In genomic region chr16:81624718-81625543, GRCh38 we compare ENCODE assay signal across 1 cellular context.
TF ChIP-seq lines count a peak whose summit lies in the region.

No MANE protein-coding gene starts in this region.

TF ChIP-seq in HepG2, 621 proteins besides CTCF, POLR2A, EP300 and RAD21 (continued from another document and continues in another):
- peak; percentile 92 for TF ChIP-seq ARID5B (CRISPR knock-in tag; IDR thresholded peaks at IDR 0.05)
- TF ChIP-seq, protein P1, sequence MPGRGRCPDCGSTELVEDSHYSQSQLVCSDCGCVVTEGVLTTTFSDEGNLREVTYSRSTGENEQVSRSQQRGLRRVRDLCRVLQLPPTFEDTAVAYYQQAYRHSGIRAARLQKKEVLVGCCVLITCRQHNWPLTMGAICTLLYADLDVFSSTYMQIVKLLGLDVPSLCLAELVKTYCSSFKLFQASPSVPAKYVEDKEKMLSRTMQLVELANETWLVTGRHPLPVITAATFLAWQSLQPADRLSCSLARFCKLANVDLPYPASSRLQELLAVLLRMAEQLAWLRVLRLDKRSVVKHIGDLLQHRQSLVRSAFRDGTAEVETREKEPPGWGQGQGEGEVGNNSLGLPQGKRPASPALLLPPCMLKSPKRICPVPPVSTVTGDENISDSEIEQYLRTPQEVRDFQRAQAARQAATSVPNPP (CRISPR knock-in tag; IDR thresholded peaks at IDR 0.05) = no peak
- TF ChIP-seq ZNF891 (CRISPR knock-in tag; IDR thresholded peaks at IDR 0.05) = 0 out of 2 replicates have a peak, but pooled peaks have one; percentile 67
- no peak for TF ChIP-seq HOXA5 (CRISPR knock-in tag; IDR thresholded peaks at IDR 0.05)
- peak; percentile 67; the same call in 1 of the 2 replicates for TF ChIP-seq THRA (CRISPR knock-in tag; IDR thresholded peaks at IDR 0.05; ENCODE audit: borderline replicate concordance)
- TF ChIP-seq CEBPZ (IDR thresholded peaks at IDR 0.05; ENCODE audit: low read length) = no peak
- TF ChIP-seq ZKSCAN5 (CRISPR knock-in tag; IDR thresholded peaks at IDR 0.05) = no peak
- TF ChIP-seq ATM (IDR thresholded peaks at IDR 0.05; ENCODE audit: borderline replicate concordance) = no peak
- TF ChIP-seq ZNF350 (CRISPR knock-in tag; IDR thresholded peaks at IDR 0.05; ENCODE audit: borderline replicate concordance, low read depth) = peak; percentile 76; the same call in 1 of the 2 replicates
- TF ChIP-seq MIER3 (CRISPR knock-in tag; IDR thresholded peaks at IDR 0.05; ENCODE audit: borderline replicate concordance) = peak; percentile 57; the same call in 1 of the 2 replicates
- TF ChIP-seq MEF2D (CRISPR knock-in tag; IDR thresholded peaks at IDR 0.05) = peak; percentile 66
- peak; percentile 35; the same call in 1 of the 2 replicates for TF ChIP-seq TFE3 (CRISPR knock-in tag; IDR thresholded peaks at IDR 0.05)
- TF ChIP-seq KAT8 (CRISPR knock-in tag; IDR thresholded peaks at IDR 0.05) = no peak
- no peak for TF ChIP-seq ZNF589 (CRISPR knock-in tag; conservative IDR thresholded peaks at IDR 0.05)
- TF ChIP-seq CREB1 (IDR thresholded peaks at IDR 0.05) = no peak
- TF ChIP-seq CREB1 (CRISPR knock-in tag; IDR thresholded peaks at IDR 0.05) = no peak
- TF ChIP-seq TEAD2 (CRISPR knock-in tag; IDR thresholded peaks at IDR 0.05) = no peak
- TF ChIP-seq CENPT (CRISPR knock-in tag; IDR thresholded peaks at IDR 0.05; ENCODE audit: low read depth) = no peak
- no peak for TF ChIP-seq ZNF879 (CRISPR knock-in tag; IDR thresholded peaks at IDR 0.05)
- no peak for TF ChIP-seq SRSF1 (optimal IDR thresholded peaks at IDR 0.05; ENCODE audit: low read depth, low read length)
- TF ChIP-seq JDP2 (CRISPR knock-in tag; IDR thresholded peaks at IDR 0.05; ENCODE audit: borderline replicate concordance) = no peak
- peak; percentile 66 for TF ChIP-seq ERF (CRISPR knock-in tag; IDR thresholded peaks at IDR 0.05)
- no peak for TF ChIP-seq MYNN (CRISPR knock-in tag; IDR thresholded peaks at IDR 0.05; ENCODE audit: low read depth)
- no peak for TF ChIP-seq ZNF644 (CRISPR knock-in tag; IDR thresholded peaks at IDR 0.05; ENCODE audit: low read depth)
- 0 out of 2 replicates have a peak, but pooled peaks have one; percentile 41 for TF ChIP-seq ZNF761 (CRISPR knock-in tag; conservative IDR thresholded peaks at IDR 0.05)
- no peak for TF ChIP-seq DR1 (CRISPR knock-in tag; IDR thresholded peaks at IDR 0.05)
- TF ChIP-seq CHD2 (IDR thresholded peaks at IDR 0.05; ENCODE audit: low read depth, low read length) = no peak
- TF ChIP-seq RBM39 (IDR thresholded peaks at IDR 0.05; ENCODE audit: low read depth, low read length, poor library complexity, severe bottlenecking) = no peak
- no peak for TF ChIP-seq NR0B2 (CRISPR knock-in tag; IDR thresholded peaks at IDR 0.05)
- TF ChIP-seq HDAC1 (CRISPR knock-in tag; IDR thresholded peaks at IDR 0.05) = peak; percentile 60
- peak; percentile 67 for TF ChIP-seq ZNF629 (CRISPR knock-in tag; conservative IDR thresholded peaks at IDR 0.05)
- peak; percentile 58 for TF ChIP-seq RBM22 (optimal IDR thresholded peaks at IDR 0.05; ENCODE audit: low read length)
- TF ChIP-seq ZHX1 (CRISPR knock-in tag; IDR thresholded peaks at IDR 0.05; ENCODE audit: low read depth) = no peak
- TF ChIP-seq KDM5A (IDR thresholded peaks at IDR 0.05; ENCODE audit: borderline replicate concordance, low read length) = no peak
- TF ChIP-seq ZNF746 (CRISPR knock-in tag; IDR thresholded peaks at IDR 0.05) = no peak
- no peak for TF ChIP-seq ZFP36 (IDR thresholded peaks at IDR 0.05; ENCODE audit: borderline replicate concordance, low read depth, low read length, partially characterized antibody)
- TF ChIP-seq ZNF280B (CRISPR knock-in tag; IDR thresholded peaks at IDR 0.05; ENCODE audit: borderline replicate concordance) = no peak
